8 cellular contexts compared by ENCODE assay signal in the genomic region with DNA sequence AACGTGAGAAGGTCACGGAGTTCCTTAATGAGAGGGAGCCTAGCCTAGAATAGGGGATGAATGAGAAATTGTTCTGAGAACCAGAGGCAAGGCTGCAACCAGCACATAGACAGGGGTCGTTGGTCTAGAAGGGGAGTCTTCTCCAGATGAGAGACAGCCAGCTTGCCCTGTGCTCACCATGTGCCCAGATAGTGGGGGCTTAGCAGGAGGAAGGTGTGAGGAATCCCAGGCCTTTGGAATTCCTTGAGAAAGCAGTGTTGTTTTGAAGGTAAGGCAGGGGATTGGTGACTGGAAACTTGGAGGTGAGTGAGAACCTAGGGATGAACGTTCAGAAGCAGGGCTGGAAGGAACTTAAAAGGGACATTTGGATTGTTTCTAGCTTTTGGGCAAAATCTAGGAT. TPM values are rescaled to one million over a fixed set of nuclear protein-coding genes. Genes with fewer than 3 reads are reported as not detected.
DNase-seq lines count a peak whose midpoint lies in the region; ATAC-seq and TF ChIP-seq lines count a peak whose summit lies in the region.

No MANE protein-coding gene starts in this region.

- H3K27me3 ChIP-seq in heart left ventricle (no peaks in the 10 kb centered on the region), adrenal gland (no peaks in the 10 kb centered on the region), lower lobe of right lung (ENCODE audit: low read depth) (no peaks in the 10 kb centered on the region), upper lobe of left lung (no peaks in the 10 kb centered on the region)

- H3K4me3 ChIP-seq in heart left ventricle, result peak overlapping the region in 2 of 12 donors; percentile 46 to 55
- H3K4me3 ChIP-seq in adrenal gland, result no peak overlapping the region
- H3K4me3 ChIP-seq in lower lobe of right lung, result no peak overlapping the region
- H3K4me3 ChIP-seq in upper lobe of left lung, result no peak overlapping the region

- DNase-seq in heart left ventricle (no peak), Right ventricle myocardium inferior (ENCODE audit: missing footprints) (no peak), adrenal gland (no peak), lower lobe of right lung (no peak), upper lobe of left lung (no peak), superior temporal gyrus (ENCODE audit: extremely low spot score) (no peak), kidney tubule cell (ENCODE audit: low spot score) (no peak)

- TF ChIP-seq EP300 in upper lobe of left lung (IDR thresholded peaks at IDR 0.05), result no peak

- intact Hi-C loops in heart left ventricle (cut with DNase I), result no loop called here
- intact Hi-C loops in Right ventricle myocardium inferior (cut with DNase I), result no loop called here
- intact Hi-C loops in adrenal gland (cut with DNase I), result no loop called here
- intact Hi-C loops in lower lobe of right lung (cut with DNase I), result no loop called here

- no peak for TF ChIP-seq POLR2A in heart left ventricle (IDR thresholded peaks at IDR 0.05)
- TF ChIP-seq POLR2A in adrenal gland (IDR thresholded peaks at IDR 0.05), result no peak
- no peak for TF ChIP-seq POLR2A in upper lobe of left lung (IDR thresholded peaks at IDR 0.05)

- 15 to 21% (median 16%) methylated on average over 4 of the region's 4 CpGs for WGBS in heart left ventricle, 4 donors
- 16 to 20% (median 18%) methylated on average over 4 of the region's 4 CpGs for WGBS in adrenal gland, 4 donors
- WGBS in upper lobe of left lung, 2 donors, result 21 to 24% methylated on average over 4 of the region's 4 CpGs

- H3K9me3 ChIP-seq in heart left ventricle, result no peaks in the 10 kb centered on the region
- H3K9me3 ChIP-seq in adrenal gland (replicated peaks in 1 of 3), result no peaks in the 10 kb centered on the region
- no peaks in the 10 kb centered on the region for H3K9me3 ChIP-seq in lower lobe of right lung
- H3K9me3 ChIP-seq in upper lobe of left lung, result no peaks in the 10 kb centered on the region

- TF ChIP-seq CTCF in heart left ventricle (IDR thresholded peaks at IDR 0.05), result no peak
- no peak for TF ChIP-seq CTCF in adrenal gland (IDR thresholded peaks at IDR 0.05)
- TF ChIP-seq CTCF in lower lobe of right lung (IDR thresholded peaks at IDR 0.05), result no peak
- TF ChIP-seq CTCF in upper lobe of left lung (IDR thresholded peaks at IDR 0.05), result no peak

- ATAC-seq in heart left ventricle (no peak), Right ventricle myocardium inferior (no peak), lower lobe of right lung (no peak), upper lobe of left lung (ENCODE audit: low FRiP score in 2 of 2) (no peak), HG02678 (IDR thresholded peaks at IDR 0.05; ENCODE audit: unreplicated experiment) (no peak)

- H3K4me1 ChIP-seq in heart left ventricle (peaks cover 16 to 85% (median 42%) of the 10 kb centered on the region in 12 donors), adrenal gland (replicated peaks in 1 of 2) (peaks cover 8 to 41% of the 10 kb centered on the region in 2 donors), lower lobe of right lung (peaks cover 84% of the 10 kb centered on the region), upper lobe of left lung (peaks cover 53 to 87% (median 68%) of the 10 kb centered on the region in 4 donors)

- H3K27ac ChIP-seq in heart left ventricle (peak overlapping the region; percentile 28 to 85 (median 66)), adrenal gland (peak overlapping the region in 4 of 5 donors; percentile 65 to 84 (median 78)), lower lobe of right lung (peak overlapping the region; percentile 78), upper lobe of left lung (peak overlapping the region; percentile 80 to 85 (median 82))

- H3K36me3 ChIP-seq in heart left ventricle (peaks cover 0 to 10% (median 0%) of the 10 kb centered on the region in 9 donors), adrenal gland (replicated peaks in 1 of 2) (no peaks in the 10 kb centered on the region), lower lobe of right lung (peaks cover 3% of the 10 kb centered on the region), upper lobe of left lung (peaks cover 0 to 3% (median 0%) of the 10 kb centered on the region in 4 donors)

RNA-seq across cellular contexts. Expression of gene RCOR2, which starts 29.4 kb away (rescaled TPM):
- total RNA-seq in heart left ventricle, result 1 to 10 TPM; 1.9 to 5.7 (median 4.2) TPM
- 1 to 10 TPM; 3.8 to 4.8 TPM for polyA plus RNA-seq in heart left ventricle
- total RNA-seq in Right ventricle myocardium inferior, result 11.1 TPM
- 1 to 10 TPM in 5 of 8 donors, under 1 TPM in 1, not detected in 2; 0.52 to 1.8 (median 1.2) TPM for total RNA-seq in adrenal gland
- 1 to 10 TPM in 1 of 3 donors, under 1 TPM in 2; 0.33 to 4.5 (median 0.64) TPM for polyA plus RNA-seq in adrenal gland
- total RNA-seq in lower lobe of right lung, result 0.18 TPM
- under 1 TPM in 2 of 6 donors, not detected in 4; 0.14 to 0.40 TPM for total RNA-seq in upper lobe of left lung

RNA-seq across cellular contexts. Expression of gene MARK2, which starts 48.7 kb away (rescaled TPM):
- total RNA-seq in heart left ventricle (10 to 100 TPM; 26.7 to 53.5 (median 40.8) TPM), Right ventricle myocardium inferior (37.4 TPM), adrenal gland (10 to 100 TPM; 27.0 to 39.7 (median 36.2) TPM), lower lobe of right lung (44.9 TPM), upper lobe of left lung (10 to 100 TPM; 41.7 to 67.1 (median 50.7) TPM)
- polyA plus RNA-seq in heart left ventricle (10 to 100 TPM; 17.0 to 34.3 TPM), adrenal gland (10 to 100 TPM in 2 of 3 donors, 1 to 10 TPM in 1; 7.3 to 24.4 (median 15.2) TPM)

RNA-seq across cellular contexts. Expression of gene NAA40, which starts 51.2 kb away (rescaled TPM):
- total RNA-seq in heart left ventricle (10 to 100 TPM in 8 of 9 donors, 1 to 10 TPM in 1; 9.7 to 26.1 (median 18.8) TPM), Right ventricle myocardium inferior (18.7 TPM), adrenal gland (10 to 100 TPM; 11.6 to 61.3 (median 20.0) TPM), lower lobe of right lung (20.4 TPM), upper lobe of left lung (10 to 100 TPM in 5 of 6 donors, 1 to 10 TPM in 1; 7.8 to 41.9 (median 16.5) TPM)
- polyA plus RNA-seq in heart left ventricle (10 to 100 TPM; 19.6 to 19.9 TPM), adrenal gland (10 to 100 TPM; 13.0 to 37.0 (median 29.7) TPM)
